Comparison of ENCODE assay signal across 26 cellular contexts in genomic region chr15:39564972-39565665, GRCh38. TPM values are rescaled to one million over a fixed set of nuclear protein-coding genes. Genes with fewer than 3 reads are reported as not detected.
"Had no signal": no experiment of that assay in that cellular context is flagged by ENCODE, and none has a peak within 500 bp of the region (broad histone marks: within the 10 kb centered on the region; RNA-seq: fewer than 3 reads in every experiment).

No MANE protein-coding gene starts in this region.

- H3K4me3 ChIP-seq: left lung, lower lobe of right lung, ovary, right atrium auricular region, right lobe of liver, skin epidermis, stomach, testis, thyroid gland, transverse colon, upper lobe of left lung, vagina had no signal

- H3K27ac ChIP-seq: left lung, lower lobe of right lung, ovary, right atrium auricular region, right lobe of liver, skin epidermis, stomach, testis, thyroid gland, transverse colon, upper lobe of left lung, vagina had no signal

- ATAC-seq: left colon; left lung; lower lobe of right lung; naive thymus-derived CD4-positive, alpha-beta T cell; natural killer cell treated with Interleukin-12 subunit alpha and Interleukin-12 subunit beta and Interleukin-15 and Interleukin-18, amount 100 ng/mL, for 72 hours; right lobe of liver; stimulated activated naive B cell treated with anti-CD40 and anti-IgM and Interleukin-4, amounts not matched to agents 10 μg/mL and 1 μg/mL and 100 μg/mL, for 72 hours; stimulated activated naive CD8-positive, alpha-beta T cell treated with anti-CD3 and anti-CD28 coated beads, Interleukin-15, Interleukin-2, amounts not matched to agents 100 U/mL and 50 U/mL, for 24 hours had no signal

- DNase-seq: hypothalamus; immature natural killer cell; kidney; left colon; left lung; lower lobe of right lung; mammary epithelial cell; mesenchymal stem cell; naive thymus-derived CD4-positive, alpha-beta T cell; ovary; right lobe of liver; stimulated activated CD4-positive, alpha-beta T cell treated with anti-CD3 and anti-CD28 coated beads, Interleukin-12 subunit alpha, Interleukin-12 subunit beta, amount 100 ng/mL, for 4 hours; stimulated activated CD4-positive, alpha-beta T cell treated with anti-CD3 and anti-CD28 coated beads, Interleukin-15, amount 100 ng/mL, for 24 hours; stimulated activated CD4-positive, alpha-beta T cell treated with anti-CD3 and anti-CD28 coated beads, Interleukin-2, amount 100 ng/mL, for 24 hours; stimulated activated CD4-positive, alpha-beta T cell treated with anti-CD3 and anti-CD28 coated beads, Interleukin-4, amount 100 ng/mL, for 1 hour; stimulated activated naive B cell treated with anti-CD40 and anti-IgM and Interleukin-4, amounts not matched to agents 10 μg/mL and 1 μg/mL and 100 μg/mL, for 72 hours; stimulated activated naive CD8-positive, alpha-beta T cell treated with anti-CD3 and anti-CD28 coated beads, Interleukin-15, Interleukin-2, amounts not matched to agents 100 U/mL and 50 U/mL, for 24 hours; stomach; testis; thyroid gland; transverse colon; upper lobe of left lung had no signal

- H3K4me1 ChIP-seq: left lung, lower lobe of right lung, right atrium auricular region, right lobe of liver, stomach, testis, thyroid gland, transverse colon, upper lobe of left lung, vagina had no signal

- H3K9me3 ChIP-seq: left lung, lower lobe of right lung, ovary, right atrium auricular region, right lobe of liver, stomach, testis, thyroid gland, transverse colon, upper lobe of left lung, vagina had no signal

- H3K36me3 ChIP-seq: left lung, lower lobe of right lung, ovary, right atrium auricular region, right lobe of liver, stomach, thyroid gland, transverse colon, upper lobe of left lung, vagina had no signal

- H3K27me3 ChIP-seq: left lung, ovary, right atrium auricular region, right lobe of liver, stomach, testis, thyroid gland, transverse colon, upper lobe of left lung, vagina had no signal

RNA-seq across cellular contexts. Expression of gene THBS1, which starts 15.8 kb away (rescaled TPM):
- polyA plus RNA-seq: naive thymus-derived CD4-positive, alpha-beta T cell had no signal
